In the genomic region with DNA sequence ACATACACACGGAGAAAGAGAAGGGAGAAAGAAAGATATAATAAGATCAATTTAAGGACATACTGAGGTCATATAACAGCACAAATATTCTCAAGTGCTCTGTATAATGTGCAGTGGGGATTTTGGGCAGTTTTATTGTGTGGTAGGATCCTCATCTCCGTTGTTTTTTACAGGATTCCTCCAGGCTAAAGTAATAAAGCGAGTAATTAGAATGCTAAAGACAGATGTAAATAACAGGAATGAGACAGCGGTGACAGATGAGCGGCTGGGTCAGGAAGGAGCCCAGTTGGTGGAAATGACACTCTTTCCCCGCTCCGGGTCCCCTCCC, we compare ENCODE assay signal across 11 cellular contexts. TPM values are rescaled to one million over a fixed set of nuclear protein-coding genes. Genes with fewer than 3 reads are reported as not detected.
DNase-seq lines count a peak whose midpoint lies in the region; FAIRE-seq and TF ChIP-seq lines count a peak whose summit lies in the region.
"Had no signal": no experiment of that assay in that cellular context is flagged by ENCODE, and none has a peak within 500 bp of the region (broad histone marks: within the 10 kb centered on the region; RNA-seq: fewer than 3 reads in every experiment).

No MANE protein-coding gene starts in this region.

- H3K4me1 ChIP-seq in H1 (replicated peaks in 1 of 4; ENCODE audit: control insufficient read depth in 3 of 4, insufficient read depth in 4 of 4, low read length in 3 of 4) = peaks cover 0 to 5% (median 3%) of the 10 kb centered on the region in 4 experiments; a peak in 3 of 7 replicates

- no peak overlapping the region for H3K27ac ChIP-seq in H1 (ENCODE audit: low read depth, low read length)
- H3K27ac ChIP-seq in neural cell (ENCODE audit: low read length) = no peak overlapping the region

- H3K36me3 ChIP-seq in H1 (ENCODE audit: control insufficient read depth in 2 of 4, insufficient read depth in 4 of 4, low read length in 3 of 4) (no peaks in the 10 kb centered on the region), neural cell (ENCODE audit: insufficient read depth, low read length) (no peaks in the 10 kb centered on the region)

- no peak overlapping the region for H2BK120ac ChIP-seq in H1 (replicated peaks; ENCODE audit: low read depth, low read length)

- no peak overlapping the region for H2BK5ac ChIP-seq in H1 (ENCODE audit: low read depth, low read length)

- no peaks in the 10 kb centered on the region for H3K79me1 ChIP-seq in H1 (ENCODE audit: low read depth, low read length)

- no peaks in the 10 kb centered on the region for H3K9me2 ChIP-seq in neural cell (ENCODE audit: insufficient read depth, low read length)

- CTCF ChIA-PET in AG04449 (lab: Yijun Ruan, JAX) = no interaction called here
- CTCF ChIA-PET in H1 (lab: Charles Lee; ENCODE audit: partially characterized antibody) = interaction anchor here (0.6 kb wide), 1 partner anchor 105 kb away, joined by 6 read pairs; no protein-coding TSS in a partner anchor

- no peak overlapping the region for H3K18ac ChIP-seq in H1 (ENCODE audit: extremely low read depth, low read length)

- H2AFZ ChIP-seq in H1 (ENCODE audit: low read length) (no peak overlapping the region), neural cell (ENCODE audit: low read depth, low read length) (no peak overlapping the region)

- H3K4me2 ChIP-seq in H1 (ENCODE audit: insufficient read depth in 1 of 2, low read depth in 2 of 2, low read length in 2 of 2) = peak overlapping the region; percentile 67 to 78
- H3K4me2 ChIP-seq in neural cell (ENCODE audit: low read length) = no peak overlapping the region

- H3K4me3 ChIP-seq in AG04449 (ENCODE audit: low read depth, low read length) = peak overlapping the region; percentile 48
- peak overlapping the region; percentile 34 for H3K4me3 ChIP-seq in LNCaP clone FGC (ENCODE audit: low read depth, low read length)
- H3K4me3 ChIP-seq in H1 (ENCODE audit: extremely low read depth in 1 of 4, insufficient read depth in 2 of 4, low read depth in 3 of 4, low read length in 4 of 4) = peak overlapping the region; percentile 35 to 63 (median 37); a peak in 7 of 8 replicates
- H3K4me3 ChIP-seq in neural cell (ENCODE audit: low read length) = peak overlapping the region; percentile 54

- H3K14ac ChIP-seq in H1 (ENCODE audit: insufficient read length) = no peak overlapping the region

- no peak overlapping the region for H4K8ac ChIP-seq in H1 (ENCODE audit: extremely low read depth, insufficient read depth, low read length)

- FAIRE-seq in H1 (lab: Jason Lieb, UNC) (no peak), HTR-8/SVneo (lab: Jason Lieb, UNC) (no peak), frontal cortex (lab: Jason Lieb, UNC) (no peak)

- no peak overlapping the region for H3K56ac ChIP-seq in H1 (replicated peaks; ENCODE audit: insufficient read length, low read depth, low read length)

- H3K9ac ChIP-seq in H1 (replicated peaks in 1 of 4; ENCODE audit: extremely low read depth in 1 of 4, low read depth in 3 of 4, low read length in 3 of 4) (no peak overlapping the region), neural cell (ENCODE audit: low read length) (no peak overlapping the region)

- 1% methylated on average over 4 of the region's 7 CpGs; no CpG with 5 or more reads in 1 of the 2 experiments for WGBS in H1 (ENCODE audit: extremely low coverage in 1 of 2, insufficient coverage in 1 of 2, insufficient read length in 1 of 2, insufficient replicate concordance in 2 of 2, low coverage in 1 of 2, low lambda C conversion rate in 2 of 2, missing lambda C conversion rate in 1 of 2), 2 experiments

- no peak overlapping the region for H2AK5ac ChIP-seq in H1 (ENCODE audit: low read depth, low read length)

- no peak overlapping the region for H2BK15ac ChIP-seq in H1 (ENCODE audit: low read length)

- no peak for TF ChIP-seq POLR2A in H1 (IDR thresholded peaks at IDR 0.05; ENCODE audit: control extremely low read depth in 1 of 2, low read depth in 2 of 2, low read length in 2 of 2)

- H3K79me2 ChIP-seq in H1 (ENCODE audit: control insufficient read depth in 1 of 2, insufficient read depth in 2 of 2, low read length in 2 of 2) (no peaks in the 10 kb centered on the region), neural cell (replicated peaks; ENCODE audit: insufficient read depth, low read length) (no peaks in the 10 kb centered on the region)

- TF ChIP-seq EP300 in H1 (IDR thresholded peaks at IDR 0.05; ENCODE audit: borderline replicate concordance in 1 of 2, low read depth in 2 of 2, low read length in 2 of 2) (no peak), neural cell (conservative IDR thresholded peaks at IDR 0.05; ENCODE audit: poor library complexity, severe bottlenecking) (no peak)

- H3F3A ChIP-seq in neural cell (ENCODE audit: insufficient read depth, low read length, poor library complexity, severe bottlenecking) = no peaks in the 10 kb centered on the region

- no peak overlapping the region for H4K5ac ChIP-seq in H1 (ENCODE audit: insufficient read length, low read depth, low read length)

- H3K4ac ChIP-seq in H1 (replicated peaks; ENCODE audit: insufficient read length, low read depth, low read length) = no peak overlapping the region

- POLR2A ChIA-PET in AG04449 (lab: Yijun Ruan, JAX) = no interaction called here
- POLR2A ChIA-PET in H1 (lab: Charles Lee; ENCODE audit: partially characterized antibody) = no interaction called here

- TF ChIP-seq RAD21 in H1 (IDR thresholded peaks at IDR 0.05 in 1 of 2, conservative IDR thresholded peaks at IDR 0.05 in 1 of 2; ENCODE audit: low read depth in 2 of 2, low read length in 2 of 2) (no peak), neural cell (conservative IDR thresholded peaks at IDR 0.05) (no peak)

- no peak overlapping the region for H4K91ac ChIP-seq in H1 (replicated peaks; ENCODE audit: insufficient read length, low read length)

- H3K27me3 ChIP-seq in H1 (replicated peaks in 1 of 4; ENCODE audit: control insufficient read depth in 3 of 4, extremely low read depth in 1 of 4, insufficient read depth in 3 of 4, low read length in 3 of 4) = peaks cover 53 to 79% (median 68%) of the 10 kb centered on the region in 4 experiments
- peaks cover 82% of the 10 kb centered on the region for H3K27me3 ChIP-seq in neural cell (ENCODE audit: insufficient read depth, low read depth, low read length)

- H4K20me1 ChIP-seq in H1 (replicated peaks in 1 of 2; ENCODE audit: control insufficient read depth in 1 of 2, insufficient read depth in 2 of 2, low read length in 2 of 2) (peaks cover 6 to 11% of the 10 kb centered on the region in 2 experiments), neural cell (ENCODE audit: insufficient read depth) (no peaks in the 10 kb centered on the region)

- H2BK12ac ChIP-seq in H1 (ENCODE audit: low read depth, low read length) = no peak overlapping the region

- H3K23me2 ChIP-seq in H1 (ENCODE audit: low read depth, low read length) = peaks cover 7% of the 10 kb centered on the region; the same call in 1 of the 2 replicates

- no peak overlapping the region for H3K23ac ChIP-seq in H1 (ENCODE audit: insufficient read length)

- TF ChIP-seq CTCF in AG04449 (IDR thresholded peaks at IDR 0.05; ENCODE audit: insufficient read depth, low read length, missing control alignments) = no peak
- no peak for TF ChIP-seq CTCF in LNCaP clone FGC (IDR thresholded peaks at IDR 0.05; ENCODE audit: control insufficient read depth, extremely low read depth, insufficient read depth)
- TF ChIP-seq CTCF in H1 (IDR thresholded peaks at IDR 0.05; ENCODE audit: control extremely low read depth in 1 of 3, insufficient read depth in 1 of 3, low read depth in 1 of 3, low read length in 3 of 3) = no peak
- TF ChIP-seq CTCF in neural cell (IDR thresholded peaks at IDR 0.05; ENCODE audit: poor library complexity, severe bottlenecking) = no peak

- H2BK20ac ChIP-seq in H1 (ENCODE audit: low read length) = no peak overlapping the region

- DNase-seq in AG04449 (ENCODE audit: low read depth, low spot score) (no peak), LNCaP clone FGC (ENCODE audit: low read depth) (no peak), H1 (ENCODE audit: low read depth in 1 of 2, low spot score in 2 of 2) (no peak), NCI-H446 treated with DMSO at 0.1 percent for 48 hours (lab: John Stamatoyannopoulos, UW) (no peak), NCI-H2107 treated with DMSO at 0.1 percent for 48 hours (lab: John Stamatoyannopoulos, UW; ENCODE audit: unreplicated experiment) (no peak), HTR-8/SVneo (ENCODE audit: insufficient read length, low spot score) (no peak), frontal cortex (ENCODE audit: low spot score in 2 of 2) (no peak)
- DNase-seq: DND-41; NCI-H1092 treated with DMSO at 0.1 percent for 48 hours; stimulated activated CD8-positive, alpha-beta memory T cell treated with anti-CD3 and anti-CD28 coated beads, Interleukin-4, amount 100 ng/mL, for 48 hours had no signal

- H3K9me3 ChIP-seq in H1 (ENCODE audit: insufficient read depth in 2 of 2, low read depth in 1 of 2, low read length in 1 of 2) = no peaks in the 10 kb centered on the region
- no peaks in the 10 kb centered on the region for H3K9me3 ChIP-seq in neural cell (ENCODE audit: low read length)

TF ChIP-seq in H1, 55 proteins besides CTCF, POLR2A, EP300 and RAD21:
- TF ChIP-seq SP1 (IDR thresholded peaks at IDR 0.05; ENCODE audit: low read depth, low read length) (0 out of 2 replicates have a peak, but pooled peaks have one; percentile 2), CTBP2 (IDR thresholded peaks at IDR 0.05; ENCODE audit: borderline replicate concordance, insufficient read depth, insufficient read length, low read length) (no peak)

TF ChIP-seq in neural cell, 6 proteins besides CTCF, POLR2A, EP300 and RAD21 (continues in another document):
- no peak for TF ChIP-seq MXI1 (conservative IDR thresholded peaks at IDR 0.05; ENCODE audit: poor library complexity, severe bottlenecking)
- TF ChIP-seq EZH2 (IDR thresholded peaks at IDR 0.05; ENCODE audit: borderline replicate concordance, insufficient read depth, low read length, poor library complexity, severe bottlenecking) = no peak
- TF ChIP-seq TAF1 (IDR thresholded peaks at IDR 0.05; ENCODE audit: low read depth) = no peak

RNA-seq across cellular contexts. Expression of gene POU4F2, which starts 15.9 kb away (rescaled TPM):
- not detected in 2 replicates for total RNA-seq in H1 (2021; fragmentation: NEBNext Ultra II Directional; extraction: Animal tissue kit (Norgen Biotek cat#: 25700))
- polyA plus RNA-seq in H1 (2011; rRNA removed) (not detected in 2 replicates), neural cell (0.24 TPM in 1 of 2 replicates, not detected in the other)
- not detected for polyA plus RNA-seq in H1 (2011; cell fraction: cytosol; rRNA removed)
- not detected for polyA plus RNA-seq in H1 (2011; cell fraction: nucleus; rRNA removed)
- not detected in 4 replicates for polyA plus RNA-seq in H1 (2012, experiment 1 of 2)
- polyA plus RNA-seq in H1 (2012, experiment 2 of 2) = not detected
- not detected for polyA plus RNA-seq in H1 (2013, experiment 1 of 2)
- polyA plus RNA-seq in H1 (2013, experiment 2 of 2) = not detected
- polyA minus RNA-seq in H1 (2011; rRNA and poly(A)+ RNA removed) = not detected in 2 replicates
- not detected for polyA minus RNA-seq in H1 (2011; cell fraction: cytosol; rRNA and poly(A)+ RNA removed)
- not detected for polyA minus RNA-seq in H1 (2011; cell fraction: nucleus; rRNA and poly(A)+ RNA removed)
- polyA minus RNA-seq in neural cell = not detected in 2 replicates
- not detected for total RNA-seq in frontal cortex
